21 cellular contexts compared by ENCODE assay signal in the genomic region with DNA sequence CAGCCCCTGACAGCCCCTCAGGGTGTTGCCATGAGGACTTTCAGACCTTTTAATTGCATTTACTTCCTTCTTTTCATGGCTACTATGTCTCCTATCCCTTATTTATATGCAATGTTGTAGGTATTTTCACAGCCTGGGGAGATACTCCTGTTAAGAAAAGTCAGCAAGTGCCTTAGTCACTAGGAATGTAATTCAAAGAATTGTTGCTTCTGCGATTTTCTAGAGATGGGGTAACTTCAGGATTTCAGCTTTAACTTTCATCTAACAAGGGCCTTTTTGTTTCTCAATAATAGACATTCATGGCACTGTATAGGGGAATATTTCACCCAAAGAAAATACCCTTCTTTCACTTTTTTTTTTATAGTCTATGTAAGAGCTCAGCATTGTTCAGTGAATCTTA.
A peak's percentile ranks its signal among the peaks of the same experiment; 100 is the strongest.
DNase-seq lines count a peak whose midpoint lies in the region; ATAC-seq and TF ChIP-seq lines count a peak whose summit lies in the region.
"Had no signal": no experiment of that assay in that cellular context is flagged by ENCODE, and none has a peak within 500 bp of the region (broad histone marks: within the 10 kb centered on the region; RNA-seq: fewer than 3 reads in every experiment).

No MANE protein-coding gene starts in this region.

- H2AFZ ChIP-seq in hepatocyte (no peak overlapping the region), PC-3 (ENCODE audit: low read length) (no peak overlapping the region)
- H2AFZ ChIP-seq: GM23338 had no signal

- H4K20me1 ChIP-seq in hepatocyte (ENCODE audit: insufficient read depth, poor library complexity, severe bottlenecking) (no peaks in the 10 kb centered on the region), PC-3 (ENCODE audit: low read length) (no peaks in the 10 kb centered on the region)

- no peak for ATAC-seq in PC-3
- ATAC-seq: GM23338, Panc1 had no signal

- H3F3A ChIP-seq in PC-3 (ENCODE audit: low read length, unreplicated experiment), result no peaks in the 10 kb centered on the region

- BruUV-seq in PC-3 (replicated peaks; lab: Mats Ljungman, UMichigan), result no TSS peak

- CTCF ChIA-PET in PC-3 (lab: Charles Lee), result no interaction called here

- intact Hi-C loops in stomach (cut with DNase I; ENCODE audit: low total_unique reads) (no loop called here), posterior vena cava (cut with DNase I) (no loop called here), PC-3 (cut with micrococcal nuclease) (no loop called here), thyroid gland (cut with DNase I) (no loop called here)

- H3K79me2 ChIP-seq in hepatocyte (no peaks in the 10 kb centered on the region), PC-3 (ENCODE audit: low read length) (no peaks in the 10 kb centered on the region)

- no peaks in the 10 kb centered on the region for H3K9me2 ChIP-seq in hepatocyte (replicated peaks; ENCODE audit: insufficient read depth)
- no peaks in the 10 kb centered on the region for H3K9me2 ChIP-seq in PC-3 (replicated peaks; ENCODE audit: low read length)

- DNase-seq in RPMI7951 (ENCODE audit: low read depth), result peak; percentile 4
- peak; percentile 36 for DNase-seq in epithelial cell of esophagus (ENCODE audit: low read depth)
- DNase-seq in hepatocyte (ENCODE audit: low spot score), result no peak
- no peak for DNase-seq in stomach
- DNase-seq in posterior vena cava (ENCODE audit: low spot score), result no peak
- DNase-seq in NCI-H1092 (lab: John Stamatoyannopoulos, UW), result no peak
- no peak for DNase-seq in PC-3
- DNase-seq in thyroid gland, result no peak
- DNase-seq: HFFc6, NCI-H1048, NCI-H1417 treated with DMSO at 0.1 percent for 48 hours, NCI-H1694 treated with DMSO at 0.1 percent for 48 hours, NCI-H2081, NCI-H2227 treated with DMSO at 0.1 percent for 48 hours, NCI-H69, SHP77 treated with DMSO at 0.1 percent for 48 hours had no signal

- no peak overlapping the region for H3K9ac ChIP-seq in PC-3 (ENCODE audit: low read length)
- H3K9ac ChIP-seq: KMS-11 had no signal

- POLR2A ChIA-PET in PC-3 (lab: Charles Lee; ENCODE audit: unreplicated experiment), result no interaction called here

- H3K9me3 ChIP-seq in hepatocyte (ENCODE audit: low read depth) (no peaks in the 10 kb centered on the region), stomach (peaks cover 6 to 41% (median 40%) of the 10 kb centered on the region in 4 donors), PC-3 (ENCODE audit: low read length) (peaks cover 6% of the 10 kb centered on the region; the same call in 1 of the 2 replicates), thyroid gland (no peaks in the 10 kb centered on the region)
- H3K9me3 ChIP-seq: HAP-1 had no signal

- H3K27ac ChIP-seq in hepatocyte (peak overlapping the region; percentile 88), stomach (peak overlapping the region; percentile 70 to 87 (median 77)), PC-3 (ENCODE audit: low read length) (no peak overlapping the region), thyroid gland (no peak overlapping the region)
- H3K27ac ChIP-seq: KMS-11, SK-N-MC had no signal

- H3K4me1 ChIP-seq in hepatocyte (ENCODE audit: insufficient read depth) (peaks cover 7% of the 10 kb centered on the region), stomach (peaks cover 0 to 7% (median 2%) of the 10 kb centered on the region in 4 donors), PC-3 (ENCODE audit: insufficient read depth, low read length) (no peaks in the 10 kb centered on the region), thyroid gland (no peaks in the 10 kb centered on the region)
- H3K4me1 ChIP-seq: HAP-1 had no signal

- TF ChIP-seq CTCF in epithelial cell of esophagus (IDR thresholded peaks at IDR 0.05; ENCODE audit: insufficient read depth, low read depth, low read length, missing control alignments) (no peak), hepatocyte (IDR thresholded peaks at IDR 0.05; ENCODE audit: poor library complexity) (no peak), stomach (IDR thresholded peaks at IDR 0.05) (no peak), PC-3 (conservative IDR thresholded peaks at IDR 0.05; ENCODE audit: low read depth, low read length) (no peak), thyroid gland (IDR thresholded peaks at IDR 0.05) (no peak)

- H3K4me2 ChIP-seq in hepatocyte (no peak overlapping the region), PC-3 (ENCODE audit: low read length) (no peak overlapping the region)
- H3K4me2 ChIP-seq: GM23338, KMS-11 had no signal

- H3K27me3 ChIP-seq in hepatocyte (no peaks in the 10 kb centered on the region), stomach (no peaks in the 10 kb centered on the region), PC-3 (ENCODE audit: low read length) (0 out of 2 replicates have a peak, but pooled peaks cover under 1% of the 10 kb centered on the region), thyroid gland (no peaks in the 10 kb centered on the region)

- H3K4me3 ChIP-seq in epithelial cell of esophagus (ENCODE audit: low read length) (no peak overlapping the region), hepatocyte (no peak overlapping the region), stomach (no peak overlapping the region), PC-3 (ENCODE audit: low read length) (no peak overlapping the region), thyroid gland (replicated peaks in 1 of 3) (no peak overlapping the region)
- H3K4me3 ChIP-seq: GM23338, HAP-1, SK-N-MC had no signal

- no peak for TF ChIP-seq POLR2A in stomach (IDR thresholded peaks at IDR 0.05)
- TF ChIP-seq POLR2A in thyroid gland (IDR thresholded peaks at IDR 0.05), result no peak

- TF ChIP-seq EP300 in stomach (IDR thresholded peaks at IDR 0.05), result no peak

- 88% methylated on average over 1 of the region's 1 CpG for WGBS in hepatocyte (ENCODE audit: low lambda C conversion rate, missing lambda C conversion rate)
- 56 to 91% (median 88%) methylated on average over 1 of the region's 1 CpG for WGBS in stomach, 5 donors
- WGBS in thyroid gland, 2 donors, result 81 to 90% methylated on average over 1 of the region's 1 CpG

- no peaks in the 10 kb centered on the region for H3K36me3 ChIP-seq in hepatocyte (replicated peaks; ENCODE audit: insufficient read depth, low read depth)
- H3K36me3 ChIP-seq in stomach, result no peaks in the 10 kb centered on the region
- no peaks in the 10 kb centered on the region for H3K36me3 ChIP-seq in PC-3 (ENCODE audit: low read depth, low read length)
- no peaks in the 10 kb centered on the region for H3K36me3 ChIP-seq in thyroid gland
- H3K36me3 ChIP-seq: HAP-1 had no signal

Comparison
In these comparisons a context has a peak if more than half of its experiments do, and no peak if none do; other contexts are left out.
1. DNase-seq: peak in RPMI7951 (single experiment) and epithelial cell of esophagus (single experiment); none in hepatocyte (single experiment), stomach (single experiment), posterior vena cava (single experiment), NCI-H1092 (single experiment), PC-3 (single experiment) and thyroid gland (0 of 2).
2. H3K27ac ChIP-seq: peak in hepatocyte (single experiment) and stomach (5 of 5); none in PC-3 (single experiment) and thyroid gland (0 of 3).